21 cellular contexts compared by ENCODE assay signal in genomic region chr5:52925001-52925400, GRCh38.
A peak's percentile ranks its signal among the peaks of the same experiment; 100 is the strongest.
DNase-seq lines count a peak whose midpoint lies in the region; ATAC-seq and TF ChIP-seq lines count a peak whose summit lies in the region.
"Had no signal": no experiment of that assay in that cellular context is flagged by ENCODE, and none has a peak within 500 bp of the region (broad histone marks: within the 10 kb centered on the region; RNA-seq: fewer than 3 reads in every experiment).

No MANE protein-coding gene starts in this region.

- TF ChIP-seq CTCF in MCF 10A (IDR thresholded peaks at IDR 0.05; ENCODE audit: unreplicated experiment) (no peak), breast epithelium (IDR thresholded peaks at IDR 0.05) (no peak), Loucy (conservative IDR thresholded peaks at IDR 0.05; ENCODE audit: low read length) (no peak)

- H3K4me1 Mint-ChIP-seq in MCF 10A (ENCODE audit: insufficient read depth, unreplicated experiment): peaks cover 10% of the 10 kb centered on the region
- H3K4me1 Mint-ChIP-seq: CD8-positive, alpha-beta memory T cell had no signal

- H3K79me2 ChIP-seq in Loucy (ENCODE audit: insufficient read depth, low read length): no peaks in the 10 kb centered on the region

- no peaks in the 10 kb centered on the region for H4K20me1 ChIP-seq in Loucy (ENCODE audit: insufficient read depth, low read length, poor library complexity, severe bottlenecking)
- H4K20me1 ChIP-seq: BLaER1 had no signal

- no peaks in the 10 kb centered on the region for H3K9me2 ChIP-seq in Loucy (replicated peaks; ENCODE audit: low read depth, low read length)

- BruUV-seq in MCF 10A (replicated peaks; lab: Mats Ljungman, UMichigan): no TSS peak

- CTCF ChIA-PET in MCF 10A (lab: Yijun Ruan, JAX): interaction anchor here (0.7 to 1.7 kb wide), 3 partner anchors 9 to 152 kb away, joined by 3 to 8 read pairs (median 3); no protein-coding TSS in a partner anchor

- no peak for ATAC-seq in GM21528 (IDR thresholded peaks at IDR 0.05; ENCODE audit: low FRiP score, unreplicated experiment)
- no peak for ATAC-seq in right cardiac atrium
- no peak for ATAC-seq in GM21786 (IDR thresholded peaks at IDR 0.05; ENCODE audit: unreplicated experiment)
- ATAC-seq: GM12878 had no signal

- peaks cover 6% of the 10 kb centered on the region for H3K36me3 Mint-ChIP-seq in MCF 10A (ENCODE audit: insufficient read depth, unreplicated experiment)
- H3K36me3 Mint-ChIP-seq: CD14-positive monocyte; CD4-positive, CD25-positive, alpha-beta regulatory T cell had no signal

- H3K4me2 ChIP-seq in Loucy (ENCODE audit: low read depth, low read length, poor library complexity, severe bottlenecking): peak overlapping the region; percentile 52

- intact Hi-C loops in MCF 10A (cut with micrococcal nuclease): no loop called here
- intact Hi-C loops in breast epithelium (cut with DNase I; ENCODE audit: low total_unique reads): no loop called here
- intact Hi-C loops in right cardiac atrium (cut with DNase I): no loop called here

- H3K27me3 ChIP-seq in breast epithelium: no peaks in the 10 kb centered on the region
- H3K27me3 ChIP-seq in Loucy (ENCODE audit: insufficient read depth, low read length, poor library complexity, severe bottlenecking): no peaks in the 10 kb centered on the region
- no peaks in the 10 kb centered on the region for H3K27me3 ChIP-seq in stomach smooth muscle (ENCODE audit: control insufficient read depth in 1 of 2, insufficient read depth in 2 of 2, low read length in 2 of 2)
- no peaks in the 10 kb centered on the region for H3K27me3 ChIP-seq in right cardiac atrium (ENCODE audit: control insufficient read depth, insufficient read depth)
- H3K27me3 ChIP-seq: BE2C, BLaER1 had no signal

- no peaks in the 10 kb centered on the region for H3K9me3 Mint-ChIP-seq in MCF 10A (ENCODE audit: unreplicated experiment)
- H3K9me3 Mint-ChIP-seq: CD4-positive, alpha-beta memory T cell; CD4-positive, CD25-positive, alpha-beta regulatory T cell; CD8-positive, alpha-beta memory T cell had no signal

- H3K4me3 Mint-ChIP-seq in MCF 10A (ENCODE audit: unreplicated experiment): no peak overlapping the region
- H3K4me3 Mint-ChIP-seq: CD14-positive monocyte; CD4-positive, alpha-beta memory T cell; CD4-positive, CD25-positive, alpha-beta regulatory T cell; CD8-positive, alpha-beta memory T cell had no signal

- H2AFZ ChIP-seq in Loucy (ENCODE audit: low read length): no peak overlapping the region

- 85% methylated on average over 5 of the region's 5 CpGs for WGBS in right cardiac atrium

- no peaks in the 10 kb centered on the region for H3F3A ChIP-seq in Loucy (ENCODE audit: low read depth)

- H3K4me3 ChIP-seq in breast epithelium (no peak overlapping the region), Loucy (ENCODE audit: low read length, poor library complexity, severe bottlenecking) (no peak overlapping the region), stomach smooth muscle (ENCODE audit: low read length in 2 of 2) (no peak overlapping the region), right cardiac atrium (ENCODE audit: low read length) (no peak overlapping the region)
- H3K4me3 ChIP-seq: BLaER1, GM12878 had no signal

- POLR2A ChIA-PET in MCF 10A (lab: Yijun Ruan, JAX): interaction anchor here (0.9 to 1.6 kb wide), 2 partner anchors 20 to 126 kb away, joined by 3 to 4 read pairs; no protein-coding TSS in a partner anchor

- H3K27ac ChIP-seq in breast epithelium (no peak overlapping the region), stomach smooth muscle (ENCODE audit: low read length) (peak overlapping the region; percentile 46), right cardiac atrium (ENCODE audit: low read length) (no peak overlapping the region)
- H3K27ac ChIP-seq: BLaER1 had no signal

- no peaks in the 10 kb centered on the region for H3K36me3 ChIP-seq in breast epithelium
- H3K36me3 ChIP-seq in Loucy (ENCODE audit: insufficient read depth, low read length): no peaks in the 10 kb centered on the region
- peaks cover 37 to 46% of the 10 kb centered on the region in 2 donors for H3K36me3 ChIP-seq in stomach smooth muscle (ENCODE audit: control insufficient read depth in 2 of 2, insufficient read depth in 2 of 2, low read length in 2 of 2)
- H3K36me3 ChIP-seq: BLaER1 had no signal

- no peaks in the 10 kb centered on the region for H3K27me3 Mint-ChIP-seq in MCF 10A (ENCODE audit: insufficient read depth, unreplicated experiment)

- TF ChIP-seq POLR2A in breast epithelium (IDR thresholded peaks at IDR 0.05): no peak

- H3K27ac Mint-ChIP-seq in MCF 10A (ENCODE audit: low read depth, unreplicated experiment): no peak overlapping the region
- H3K27ac Mint-ChIP-seq: CD14-positive monocyte; CD4-positive, CD25-positive, alpha-beta regulatory T cell; CD8-positive, alpha-beta memory T cell had no signal

- H3K9ac ChIP-seq in Loucy (ENCODE audit: low read depth, low read length, poor library complexity, severe bottlenecking) (no peak overlapping the region), stomach smooth muscle (ENCODE audit: low read length in 2 of 2) (no peak overlapping the region)
- H3K9ac ChIP-seq: BLaER1 had no signal

- peak; percentile 33 for DNase-seq in MCF 10A (ENCODE audit: unreplicated experiment)
- no peak for DNase-seq in breast epithelium (ENCODE audit: low spot score in 2 of 2)
- DNase-seq in fibroblast of gingiva (ENCODE audit: low read depth): peak; percentile 39
- no peak for DNase-seq in right cardiac atrium
- DNase-seq: 8988T; ACHN; BE2C; C1 segment of cervical spinal cord; CD4-positive, alpha-beta memory T cell; CD4-positive, CD25-positive, alpha-beta regulatory T cell; CD8-positive, alpha-beta memory T cell; COR-L47; EL; GDM1 had no signal

- H3K9me3 ChIP-seq in breast epithelium (no peaks in the 10 kb centered on the region), Loucy (ENCODE audit: insufficient read depth, low read depth, low read length) (no peaks in the 10 kb centered on the region), stomach smooth muscle (ENCODE audit: control insufficient read depth in 2 of 2, low read length in 2 of 2) (no peaks in the 10 kb centered on the region), right cardiac atrium (ENCODE audit: control insufficient read depth, low read length) (no peaks in the 10 kb centered on the region)
- H3K9me3 ChIP-seq: BE2C, BLaER1 had no signal

- H3K4me1 ChIP-seq in breast epithelium (no peaks in the 10 kb centered on the region), Loucy (ENCODE audit: insufficient read depth, low read length, poor library complexity, severe bottlenecking) (peaks cover 23% of the 10 kb centered on the region), stomach smooth muscle (ENCODE audit: control insufficient read depth, insufficient read depth, low read length) (peaks cover 13% of the 10 kb centered on the region), right cardiac atrium (ENCODE audit: control insufficient read depth, insufficient read depth, low read length) (no peaks in the 10 kb centered on the region)
- H3K4me1 ChIP-seq: BE2C had no signal

Comparison
In these comparisons a context has a peak if more than half of its experiments do, and no peak if none do; other contexts are left out.
1. DNase-seq: peak in MCF 10A (single experiment) and fibroblast of gingiva (single experiment); none in breast epithelium (0 of 2) and right cardiac atrium (0 of 3).